In genomic region chr13:32205426-32206096, GRCh38 we compare ENCODE assay signal across 14 cellular contexts.
DNase-seq lines count a peak whose midpoint lies in the region; TF ChIP-seq lines count a peak whose summit lies in the region.
"Had no signal": no experiment of that assay in that cellular context is flagged by ENCODE, and none has a peak within 500 bp of the region (broad histone marks: within the 10 kb centered on the region; RNA-seq: fewer than 3 reads in every experiment).

No MANE protein-coding gene starts in this region.

- H3K36me3 ChIP-seq in transverse colon = no peaks in the 10 kb centered on the region
- H3K36me3 ChIP-seq: cardiac muscle cell, uterus had no signal

- H3K36me3 Mint-ChIP-seq in nephron (ENCODE audit: low read depth) = no peaks in the 10 kb centered on the region
- H3K36me3 Mint-ChIP-seq in HFFc6 (ENCODE audit: low read depth) = peaks cover 2% of the 10 kb centered on the region; the same call in 1 of the 2 replicates
- H3K36me3 Mint-ChIP-seq: activated naive CD4-positive, alpha-beta T cell treated with anti-CD3 and anti-CD28 coated beads, Interleukin-2, amount 10 ng/mL, durations not matched to agents 7 days and 5 days; CD4-positive, CD25-positive, alpha-beta regulatory T cell; natural killer cell had no signal

- H3K4me3 ChIP-seq in choroid plexus epithelial cell (ENCODE audit: low read depth, low read length) (no peak overlapping the region), transverse colon (no peak overlapping the region)
- H3K4me3 ChIP-seq: cardiac muscle cell, uterus had no signal

- no peak overlapping the region for H3K27ac ChIP-seq in transverse colon
- H3K27ac ChIP-seq: cardiac muscle cell, uterus had no signal

- no peak for TF ChIP-seq CTCF in choroid plexus epithelial cell (conservative IDR thresholded peaks at IDR 0.05; ENCODE audit: low read depth, low read length)
- no peak for TF ChIP-seq CTCF in nephron (IDR thresholded peaks at IDR 0.05; ENCODE audit: unreplicated experiment in 3 of 3)
- TF ChIP-seq CTCF in transverse colon (IDR thresholded peaks at IDR 0.05) = no peak
- TF ChIP-seq CTCF in HFFc6 (IDR thresholded peaks at IDR 0.05) = no peak

- H3K4me3 Mint-ChIP-seq in nephron (no peak overlapping the region), HFFc6 (no peak overlapping the region)
- H3K4me3 Mint-ChIP-seq: activated naive CD4-positive, alpha-beta T cell treated with anti-CD3 and anti-CD28 coated beads, Interleukin-2, amount 10 ng/mL, durations not matched to agents 7 days and 5 days; CD4-positive, CD25-positive, alpha-beta regulatory T cell; natural killer cell had no signal

- no peak for TF ChIP-seq POLR2A in transverse colon (IDR thresholded peaks at IDR 0.05)

- intact Hi-C loops in transverse colon (cut with DNase I; ENCODE audit: low total_unique reads) = no loop called here

- TF ChIP-seq EP300 in transverse colon (IDR thresholded peaks at IDR 0.05; ENCODE audit: low read depth) = no peak

- H3K9me3 ChIP-seq in transverse colon = no peaks in the 10 kb centered on the region
- H3K9me3 ChIP-seq: uterus had no signal

- DNase-seq in HT-29 (ENCODE audit: low spot score) = peak; percentile 47
- peak; percentile 65 to 93 for DNase-seq in NCI-H524 (lab: John Stamatoyannopoulos, UW)
- DNase-seq in choroid plexus epithelial cell (ENCODE audit: low read depth) = peak; percentile 25
- no peak for DNase-seq in transverse colon
- no peak for DNase-seq in NCI-H2171 (lab: John Stamatoyannopoulos, UW)
- no peak for DNase-seq in HFFc6
- DNase-seq: activated naive CD4-positive, alpha-beta T cell treated with anti-CD3 and anti-CD28 coated beads, Interleukin-2, amount 10 ng/mL, durations not matched to agents 7 days and 5 days; CD4-positive, CD25-positive, alpha-beta regulatory T cell; GDM1; natural killer cell; stimulated activated CD4-positive, alpha-beta T cell treated with anti-CD3 and anti-CD28 coated beads, Interleukin-4, amount 100 ng/mL, for 1 hour; uterus had no signal

- H3K4me1 Mint-ChIP-seq in nephron (peaks cover 15% of the 10 kb centered on the region), HFFc6 (ENCODE audit: low read depth) (peaks cover 31% of the 10 kb centered on the region)
- H3K4me1 Mint-ChIP-seq: activated naive CD4-positive, alpha-beta T cell treated with anti-CD3 and anti-CD28 coated beads, Interleukin-2, amount 10 ng/mL, durations not matched to agents 7 days and 5 days; CD4-positive, CD25-positive, alpha-beta regulatory T cell; natural killer cell had no signal

- WGBS in transverse colon (ENCODE audit: low coverage in 1 of 2), 2 donors = 19 to 35% methylated on average over 4 of the region's 4 CpGs

- no peaks in the 10 kb centered on the region for H3K9me3 Mint-ChIP-seq in nephron
- H3K9me3 Mint-ChIP-seq in HFFc6 = no peaks in the 10 kb centered on the region
- H3K9me3 Mint-ChIP-seq: activated naive CD4-positive, alpha-beta T cell treated with anti-CD3 and anti-CD28 coated beads, Interleukin-2, amount 10 ng/mL, durations not matched to agents 7 days and 5 days; natural killer cell had no signal

- H3K27me3 ChIP-seq in transverse colon = no peaks in the 10 kb centered on the region
- H3K27me3 ChIP-seq: cardiac muscle cell, uterus had no signal

- H3K27ac Mint-ChIP-seq in nephron = peak overlapping the region; percentile 42 to 66 (median 60)
- H3K27ac Mint-ChIP-seq in HFFc6 = no peak overlapping the region
- H3K27ac Mint-ChIP-seq: activated naive CD4-positive, alpha-beta T cell treated with anti-CD3 and anti-CD28 coated beads, Interleukin-2, amount 10 ng/mL, durations not matched to agents 7 days and 5 days; CD4-positive, CD25-positive, alpha-beta regulatory T cell; natural killer cell had no signal

- H3K4me1 ChIP-seq in transverse colon = peaks cover 0 to 14% (median 3%) of the 10 kb centered on the region in 4 donors

- H3K27me3 Mint-ChIP-seq in nephron (ENCODE audit: low read depth) = no peaks in the 10 kb centered on the region
- peaks cover 1% of the 10 kb centered on the region; the same call in 1 of the 2 replicates for H3K27me3 Mint-ChIP-seq in HFFc6 (ENCODE audit: insufficient read depth)
- H3K27me3 Mint-ChIP-seq: activated naive CD4-positive, alpha-beta T cell treated with anti-CD3 and anti-CD28 coated beads, Interleukin-2, amount 10 ng/mL, durations not matched to agents 7 days and 5 days had no signal

- in situ Hi-C loops in transverse colon (cut with MboI; ENCODE audit: low pct_ligation_motif_present in 1 of 4, low pct_unique_long_range_greater_than_20kb in 1 of 4, low sequenced_read_pairs in 3 of 4) = no loop called here

Comparison
In these comparisons a context has a peak if more than half of its experiments do, and no peak if none do; other contexts are left out.
1. DNase-seq: peak in HT-29 (single experiment), NCI-H524 (2 of 2) and choroid plexus epithelial cell (single experiment); none in transverse colon (single experiment), NCI-H2171 (single experiment) and HFFc6 (single experiment).